8 cellular contexts compared by ENCODE assay signal in the genomic region with DNA sequence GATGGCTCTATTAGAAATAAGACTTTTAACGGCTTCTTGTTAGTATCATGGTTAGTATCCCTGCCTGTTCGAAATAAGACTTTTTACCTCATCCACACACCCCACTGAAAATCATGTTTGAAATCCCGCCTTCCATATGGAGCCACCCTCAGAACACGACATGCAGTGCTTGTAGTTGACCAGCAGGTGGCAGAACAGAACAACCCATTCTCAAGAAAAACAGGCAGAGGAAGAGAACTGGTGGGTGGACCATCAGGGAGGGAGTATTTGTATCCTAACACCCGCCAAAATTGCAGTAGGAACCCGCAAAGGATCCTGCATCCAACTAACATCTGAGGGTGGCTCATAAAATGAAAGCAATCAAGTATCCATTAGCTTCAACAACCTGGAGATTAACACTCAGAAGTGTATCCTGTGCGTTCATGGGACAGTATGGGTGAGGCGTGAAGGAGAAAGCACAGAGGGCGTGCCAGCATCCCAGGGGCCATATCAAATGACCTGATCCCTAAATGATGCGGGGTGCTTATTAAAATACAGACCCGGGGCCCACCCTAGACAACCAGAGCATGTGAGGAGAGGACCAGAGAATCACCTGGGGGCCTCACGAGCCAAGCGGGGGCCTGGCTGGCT.
A peak's percentile ranks its signal among the peaks of the same experiment; 100 is the strongest.
DNase-seq lines count a peak whose midpoint lies in the region; ATAC-seq, FAIRE-seq and TF ChIP-seq lines count a peak whose summit lies in the region.

No MANE protein-coding gene starts in this region.

- BruUV-seq in HepG2 (replicated peaks; lab: Mats Ljungman, UMichigan) = no TSS peak

- in situ Hi-C loops in HepG2 (cut with HindIII; ENCODE audit: extremely low pct_ligation_motif_present, low pct_unique_long_range_greater_than_20kb) = loop anchor here (25.0 kb wide), 2 partner anchors 302 to 773 kb away; a partner anchor contains a TSS

- POLR2A ChIA-PET in HepG2 (lab: Yijun Ruan, JAX) = interaction anchor here (1.2 kb wide), 1 partner anchor 17 kb away, joined by 8 read pairs; no protein-coding TSS in a partner anchor

- intact Hi-C loops in HepG2 (cut with micrococcal nuclease; ENCODE audit: unreplicated experiment) = loop anchor here (1.0 to 2.0 kb wide), 2 partner anchors 68 to 177 kb away; no protein-coding TSS in a partner anchor

- H3K4me3 ChIP-seq in HFF-Myc (replicated peaks; ENCODE audit: low read depth, low read length) (no peak overlapping the region), coronary artery (no peak overlapping the region), HepG2 (replicated peaks in 1 of 3; ENCODE audit: insufficient read depth in 1 of 3, low read depth in 2 of 3, low read length in 3 of 3) (no peak overlapping the region)

- peak; percentile 96 for TF ChIP-seq CTCF in D721Med (IDR thresholded peaks at IDR 0.05; ENCODE audit: insufficient read depth, missing control alignments)
- TF ChIP-seq CTCF in HFF-Myc (IDR thresholded peaks at IDR 0.05; ENCODE audit: low read depth, low read length, missing control alignments) = peak; percentile 92
- TF ChIP-seq CTCF in coronary artery (IDR thresholded peaks at IDR 0.05) = peak; percentile 81
- peak; percentile 94 for TF ChIP-seq CTCF in HepG2 (CRISPR knock-in tag; IDR thresholded peaks at IDR 0.05)

- no peak overlapping the region for H3K9ac ChIP-seq in HepG2 (ENCODE audit: insufficient read depth, low read depth, low read length)

- no peaks in the 10 kb centered on the region for H3K9me3 ChIP-seq in HepG2 (ENCODE audit: low read length)

- TF ChIP-seq EP300 in HepG2 (IDR thresholded peaks at IDR 0.05; ENCODE audit: low read depth in 2 of 2, low read length in 2 of 2) = no peak
- no peak for TF ChIP-seq EP300 in HepG2 (CRISPR knock-in tag; IDR thresholded peaks at IDR 0.05; ENCODE audit: borderline replicate concordance)

- peak; percentile 86 for TF ChIP-seq RAD21 in HepG2 (CRISPR knock-in tag; IDR thresholded peaks at IDR 0.05)

- H3K79me2 ChIP-seq in HepG2 (ENCODE audit: insufficient read depth, low read length) = no peaks in the 10 kb centered on the region

- peaks cover 61% of the 10 kb centered on the region for H3K4me1 ChIP-seq in HepG2 (ENCODE audit: insufficient read depth, low read length)

- DNase-seq in D721Med (ENCODE audit: insufficient read length, low spot score) = peak; percentile 45
- peak; percentile 66 for DNase-seq in HFF-Myc (ENCODE audit: extremely low read depth, low read depth)
- DNase-seq in NCI-H345 treated with DMSO at 0.1 percent for 48 hours (lab: John Stamatoyannopoulos, UW; ENCODE audit: unreplicated experiment) = peak; percentile 54
- DNase-seq in activated CD4-positive, alpha-beta T cell treated with anti-CD3 and anti-CD28 coated beads for 24 hours (ENCODE audit: low read depth in 2 of 2) = peak; percentile 29 to 53
- no peak for DNase-seq in coronary artery (ENCODE audit: low spot score)
- DNase-seq in HepG2 (ENCODE audit: low spot score) = peak; percentile 80
- peak in 2 of 3 experiments; percentile 8 to 15 for DNase-seq in stimulated activated CD4-positive, alpha-beta T cell treated with anti-CD3 and anti-CD28 coated beads, TNF-alpha, amount 100 ng/mL, for 4 hours (ENCODE audit: low read depth in 3 of 3)

- no peaks in the 10 kb centered on the region for H3K27me3 ChIP-seq in HepG2 (ENCODE audit: control insufficient read depth in 1 of 2, insufficient read depth in 2 of 2, low read length in 2 of 2)

- 37% methylated on average over 13 of the region's 13 CpGs for WGBS in HepG2 (ENCODE audit: low lambda C conversion rate)

- H3K27ac ChIP-seq in coronary artery = no peak overlapping the region
- no peak overlapping the region for H3K27ac ChIP-seq in HepG2 (ENCODE audit: extremely low read length, insufficient read depth, low read length)

- CTCF ChIA-PET in HepG2 (lab: Yijun Ruan, JAX; ENCODE audit: low intra/inter-chr PET ratio, low total read pairs) = interaction anchor here (1.1 to 4.1 kb wide), 4 partner anchors 103 to 473 kb away, joined by 3 to 60 read pairs (median 4); no protein-coding TSS in a partner anchor

- H3K4me2 ChIP-seq in HepG2 (ENCODE audit: low read depth, low read length) = peak overlapping the region; percentile 29

- no peak for TF ChIP-seq POLR2A in HepG2 (IDR thresholded peaks at IDR 0.05; ENCODE audit: insufficient read depth in 1 of 2, low read depth in 2 of 2, low read length in 2 of 2)

- H2AFZ ChIP-seq in HepG2 (ENCODE audit: low read length) = no peak overlapping the region

- no peaks in the 10 kb centered on the region for H3K36me3 ChIP-seq in HepG2 (replicated peaks in 1 of 2; ENCODE audit: control insufficient read depth in 1 of 2, insufficient read depth in 2 of 2, low read length in 2 of 2)

- ATAC-seq in HepG2 (peak; percentile 41), GM19351 (IDR thresholded peaks at IDR 0.05; ENCODE audit: unreplicated experiment) (no peak)

- FAIRE-seq in D721Med (lab: Jason Lieb, UNC) (no peak), HepG2 (lab: Jason Lieb, UNC) (peak; percentile 87)

- no peaks in the 10 kb centered on the region for H4K20me1 ChIP-seq in HepG2 (ENCODE audit: insufficient read depth, low read length)

TF ChIP-seq in HepG2, 621 proteins besides CTCF, POLR2A, EP300 and RAD21 (continues in another document):
- TF ChIP-seq RFX3 (CRISPR knock-in tag; IDR thresholded peaks at IDR 0.05) (no peak), TEAD2 (CRISPR knock-in tag; IDR thresholded peaks at IDR 0.05) (no peak), ZNF333 (CRISPR knock-in tag; IDR thresholded peaks at IDR 0.05; ENCODE audit: borderline replicate concordance) (no peak), SMC3 (IDR thresholded peaks at IDR 0.05; ENCODE audit: low read length) (peak; percentile 95), KDM5B (CRISPR knock-in tag; IDR thresholded peaks at IDR 0.05; ENCODE audit: borderline replicate concordance) (no peak), MXD4 (CRISPR knock-in tag; IDR thresholded peaks at IDR 0.05) (0 out of 2 replicates have a peak, but pooled peaks have one; percentile 32), MXI1 (IDR thresholded peaks at IDR 0.05; ENCODE audit: borderline replicate concordance, low read depth, low read length) (no peak), KLF13 (CRISPR knock-in tag; IDR thresholded peaks at IDR 0.05) (no peak), ZSCAN31 (CRISPR knock-in tag; IDR thresholded peaks at IDR 0.05; ENCODE audit: low read depth) (no peak), HNF4G (IDR thresholded peaks at IDR 0.05; ENCODE audit: borderline replicate concordance, low read depth, low read length) (no peak), HNF4G (CRISPR knock-in tag; IDR thresholded peaks at IDR 0.05; ENCODE audit: borderline replicate concordance, low read depth) (no peak), FOXO1 (CRISPR knock-in tag; IDR thresholded peaks at IDR 0.05) (no peak), ZNF550 (CRISPR knock-in tag; IDR thresholded peaks at IDR 0.05; ENCODE audit: borderline replicate concordance) (no peak), POLR2AphosphoS5 (IDR thresholded peaks at IDR 0.05; ENCODE audit: low read depth, low read length) (no peak), RNF2 (conservative IDR thresholded peaks at IDR 0.05; ENCODE audit: low read depth) (no peak)
- TF ChIP-seq, protein P1, sequence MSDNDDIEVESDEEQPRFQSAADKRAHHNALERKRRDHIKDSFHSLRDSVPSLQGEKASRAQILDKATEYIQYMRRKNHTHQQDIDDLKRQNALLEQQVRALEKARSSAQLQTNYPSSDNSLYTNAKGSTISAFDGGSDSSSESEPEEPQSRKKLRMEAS (IDR thresholded peaks at IDR 0.05) = no peak; the same call in 1 of the 2 replicates
- TF ChIP-seq, protein P2, sequence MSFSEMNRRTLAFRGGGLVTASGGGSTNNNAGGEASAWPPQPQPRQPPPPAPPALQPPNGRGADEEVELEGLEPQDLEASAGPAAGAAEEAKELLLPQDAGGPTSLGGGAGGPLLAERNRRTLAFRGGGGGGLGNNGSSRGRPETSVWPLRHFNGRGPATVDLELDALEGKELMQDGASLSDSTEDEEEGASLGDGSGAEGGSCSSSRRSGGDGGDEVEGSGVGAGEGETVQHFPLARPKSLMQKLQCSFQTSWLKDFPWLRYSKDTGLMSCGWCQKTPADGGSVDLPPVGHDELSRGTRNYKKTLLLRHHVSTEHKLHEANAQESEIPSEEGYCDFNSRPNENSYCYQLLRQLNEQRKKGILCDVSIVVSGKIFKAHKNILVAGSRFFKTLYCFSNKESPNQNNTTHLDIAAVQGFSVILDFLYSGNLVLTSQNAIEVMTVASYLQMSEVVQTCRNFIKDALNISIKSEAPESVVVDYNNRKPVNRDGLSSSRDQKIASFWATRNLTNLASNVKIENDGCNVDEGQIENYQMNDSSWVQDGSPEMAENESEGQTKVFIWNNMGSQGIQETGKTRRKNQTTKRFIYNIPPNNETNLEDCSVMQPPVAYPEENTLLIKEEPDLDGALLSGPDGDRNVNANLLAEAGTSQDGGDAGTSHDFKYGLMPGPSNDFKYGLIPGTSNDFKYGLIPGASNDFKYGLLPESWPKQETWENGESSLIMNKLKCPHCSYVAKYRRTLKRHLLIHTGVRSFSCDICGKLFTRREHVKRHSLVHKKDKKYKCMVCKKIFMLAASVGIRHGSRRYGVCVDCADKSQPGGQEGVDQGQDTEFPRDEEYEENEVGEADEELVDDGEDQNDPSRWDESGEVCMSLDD (CRISPR knock-in tag; IDR thresholded peaks at IDR 0.05; ENCODE audit: borderline replicate concordance) = no peak
